ENCODE assay signal across 23 cellular contexts in genomic region chr22:28180804-28181203, GRCh38.
DNase-seq lines count a peak whose midpoint lies in the region; TF ChIP-seq lines count a peak whose summit lies in the region.
"Had no signal": no experiment of that assay in that cellular context is flagged by ENCODE, and none has a peak within 500 bp of the region (broad histone marks: within the 10 kb centered on the region; RNA-seq: fewer than 3 reads in every experiment).

No MANE protein-coding gene starts in this region.

- no peak overlapping the region for H3K9ac ChIP-seq in Loucy (ENCODE audit: low read depth, low read length, poor library complexity, severe bottlenecking)
- peak overlapping the region; percentile 3 for H3K9ac ChIP-seq in neural cell (ENCODE audit: low read length)

- BruUV-seq in Calu3 (replicated peaks; lab: Mats Ljungman, UMichigan) = no TSS peak

- H3K27ac Mint-ChIP-seq in progenitor cell of endocrine pancreas (no peak overlapping the region), Calu3 (ENCODE audit: unreplicated experiment) (no peak overlapping the region)
- H3K27ac Mint-ChIP-seq: CD14-positive monocyte, H9 had no signal

- no peak overlapping the region for H2AFZ ChIP-seq in Loucy (ENCODE audit: low read length)
- H2AFZ ChIP-seq in neural cell (ENCODE audit: low read depth, low read length) = no peak overlapping the region

- peak overlapping the region; percentile 1 for H3K4me2 ChIP-seq in Loucy (ENCODE audit: low read depth, low read length, poor library complexity, severe bottlenecking)
- H3K4me2 ChIP-seq in neural cell (ENCODE audit: low read length) = peak overlapping the region; percentile 47
- H3K4me2 ChIP-seq: A549 had no signal

- H3K27me3 Mint-ChIP-seq in progenitor cell of endocrine pancreas (no peaks in the 10 kb centered on the region), Calu3 (ENCODE audit: unreplicated experiment) (peaks cover 8% of the 10 kb centered on the region)

- no peak for TF ChIP-seq RAD21 in neural cell (conservative IDR thresholded peaks at IDR 0.05)

- TF ChIP-seq EP300 in neural cell (conservative IDR thresholded peaks at IDR 0.05; ENCODE audit: poor library complexity, severe bottlenecking) = no peak

- H3K79me2 ChIP-seq in Loucy (ENCODE audit: insufficient read depth, low read length) (peaks cover 87% of the 10 kb centered on the region), neural cell (replicated peaks; ENCODE audit: insufficient read depth, low read length) (no peaks in the 10 kb centered on the region)

- intact Hi-C loops in Calu3 (cut with micrococcal nuclease; ENCODE audit: unreplicated experiment) = no loop called here

- H3K9me2 ChIP-seq in Loucy (replicated peaks; ENCODE audit: low read depth, low read length) = no peaks in the 10 kb centered on the region
- H3K9me2 ChIP-seq in neural cell (ENCODE audit: insufficient read depth, low read length) = no peaks in the 10 kb centered on the region

- H3F3A ChIP-seq in Loucy (ENCODE audit: low read depth) (no peaks in the 10 kb centered on the region), neural cell (ENCODE audit: insufficient read depth, low read length, poor library complexity, severe bottlenecking) (no peaks in the 10 kb centered on the region)

- H3K36me3 Mint-ChIP-seq in progenitor cell of endocrine pancreas (ENCODE audit: insufficient read depth) = no peaks in the 10 kb centered on the region
- H3K36me3 Mint-ChIP-seq in Calu3 (ENCODE audit: insufficient read depth, unreplicated experiment) = no peaks in the 10 kb centered on the region
- H3K36me3 Mint-ChIP-seq: CD14-positive monocyte had no signal

- no peak for TF ChIP-seq CTCF in Loucy (conservative IDR thresholded peaks at IDR 0.05; ENCODE audit: low read length)
- no peak for TF ChIP-seq CTCF in choroid plexus epithelial cell (conservative IDR thresholded peaks at IDR 0.05; ENCODE audit: low read depth, low read length)
- no peak for TF ChIP-seq CTCF in neural cell (IDR thresholded peaks at IDR 0.05; ENCODE audit: poor library complexity, severe bottlenecking)
- TF ChIP-seq CTCF in progenitor cell of endocrine pancreas (IDR thresholded peaks at IDR 0.05; ENCODE audit: unreplicated experiment) = no peak
- no peak for TF ChIP-seq CTCF in Calu3 (IDR thresholded peaks at IDR 0.05; ENCODE audit: unreplicated experiment)

- H3K27me3 ChIP-seq in Loucy (ENCODE audit: insufficient read depth, low read length, poor library complexity, severe bottlenecking) (no peaks in the 10 kb centered on the region), neural cell (ENCODE audit: insufficient read depth, low read depth, low read length) (no peaks in the 10 kb centered on the region)

- no peaks in the 10 kb centered on the region for H3K4me1 Mint-ChIP-seq in progenitor cell of endocrine pancreas (ENCODE audit: low read depth)
- no peaks in the 10 kb centered on the region for H3K4me1 Mint-ChIP-seq in Calu3 (ENCODE audit: low read depth, unreplicated experiment)
- H3K4me1 Mint-ChIP-seq: CD14-positive monocyte had no signal

- H3K9me3 ChIP-seq in Loucy (ENCODE audit: insufficient read depth, low read depth, low read length) (peaks cover 4% of the 10 kb centered on the region; the same call in 1 of the 2 replicates), neural cell (ENCODE audit: low read length) (no peaks in the 10 kb centered on the region)
- H3K9me3 ChIP-seq: A549 had no signal

- 0 out of 2 replicates have a peak, but pooled peaks cover 5% of the 10 kb centered on the region for H3K36me3 ChIP-seq in Loucy (ENCODE audit: insufficient read depth, low read length)
- H3K36me3 ChIP-seq in neural cell (ENCODE audit: insufficient read depth, low read length) = no peaks in the 10 kb centered on the region

- H3K4me3 Mint-ChIP-seq in progenitor cell of endocrine pancreas (ENCODE audit: low read depth) (no peak overlapping the region), Calu3 (ENCODE audit: low read depth, unreplicated experiment) (no peak overlapping the region)
- H3K4me3 Mint-ChIP-seq: CD14-positive monocyte, H9 had no signal

- H3K27ac ChIP-seq in neural cell (ENCODE audit: low read length) = peak overlapping the region; percentile 33
- H3K27ac ChIP-seq: A549 had no signal

- H3K9me3 Mint-ChIP-seq in progenitor cell of endocrine pancreas (ENCODE audit: low read depth) (peaks cover 7% of the 10 kb centered on the region), Calu3 (ENCODE audit: low read depth, unreplicated experiment) (no peaks in the 10 kb centered on the region)
- H3K9me3 Mint-ChIP-seq: CD14-positive monocyte, H9 had no signal

- H4K20me1 ChIP-seq in Loucy (ENCODE audit: insufficient read depth, low read length, poor library complexity, severe bottlenecking) = peaks cover 26% of the 10 kb centered on the region
- H4K20me1 ChIP-seq in neural cell (ENCODE audit: insufficient read depth) = no peaks in the 10 kb centered on the region

- peak; percentile 16 for DNase-seq in AG20443 (ENCODE audit: low spot score)
- peak; percentile 18 for DNase-seq in choroid plexus epithelial cell (ENCODE audit: low read depth)
- no peak for DNase-seq in progenitor cell of endocrine pancreas (ENCODE audit: low spot score, unreplicated experiment)
- DNase-seq in Calu3 = no peak
- no peak for DNase-seq in cortex of kidney (lab: John Stamatoyannopoulos, UW)
- no peak for DNase-seq in pons (ENCODE audit: low spot score)
- DNase-seq: AML-193; DMS153; H9; Karpas-422; MM.1S; NCI-H1092 treated with DMSO at 0.1 percent for 48 hours; NCI-H1694; NCI-H2107; NCI-H2227 treated with DMSO at 0.1 percent for 48 hours; NCI-H524 treated with DMSO at 0.1 percent for 48 hours; NK-92 treated with Interleukin-12 subunit alpha and Interleukin-12 subunit beta, amount 100 ng/mL, for 24 hours; OCI-M1; RPMI8226 had no signal

- CTCF ChIA-PET in Calu3 (lab: Charles Lee) = interaction anchor here (0.6 kb wide), 1 partner anchor 505 kb away, joined by 3 read pairs; no protein-coding TSS in a partner anchor

- H3K4me1 ChIP-seq in Loucy (ENCODE audit: insufficient read depth, low read length, poor library complexity, severe bottlenecking) = peaks cover 35% of the 10 kb centered on the region

- no peak overlapping the region for H3K4me3 ChIP-seq in Loucy (ENCODE audit: low read length, poor library complexity, severe bottlenecking)
- H3K4me3 ChIP-seq in choroid plexus epithelial cell (ENCODE audit: low read depth, low read length) = no peak overlapping the region
- H3K4me3 ChIP-seq in neural cell (ENCODE audit: low read length) = peak overlapping the region; percentile 26
- H3K4me3 ChIP-seq: A549 had no signal

TF ChIP-seq in neural cell, 6 proteins besides CTCF, POLR2A, EP300 and RAD21:
- TF ChIP-seq MXI1 (conservative IDR thresholded peaks at IDR 0.05; ENCODE audit: poor library complexity, severe bottlenecking) (no peak), EZH2 (IDR thresholded peaks at IDR 0.05; ENCODE audit: borderline replicate concordance, insufficient read depth, low read length, poor library complexity, severe bottlenecking) (no peak), POLR2AphosphoS5 (IDR thresholded peaks at IDR 0.05) (no peak), TAF1 (IDR thresholded peaks at IDR 0.05; ENCODE audit: low read depth) (no peak), REST (IDR thresholded peaks at IDR 0.05; ENCODE audit: borderline replicate concordance) (no peak), SMC3 (conservative IDR thresholded peaks at IDR 0.05; ENCODE audit: poor library complexity) (no peak)

Comparison
In these comparisons a context has a peak if more than half of its experiments do, and no peak if none do; other contexts are left out.
1. DNase-seq: peak in AG20443 (single experiment) and choroid plexus epithelial cell (single experiment); none in progenitor cell of endocrine pancreas (single experiment), Calu3 (single experiment), cortex of kidney (single experiment) and pons (single experiment).